Comparison of ENCODE assay signal across 13 cellular contexts in the genomic region with DNA sequence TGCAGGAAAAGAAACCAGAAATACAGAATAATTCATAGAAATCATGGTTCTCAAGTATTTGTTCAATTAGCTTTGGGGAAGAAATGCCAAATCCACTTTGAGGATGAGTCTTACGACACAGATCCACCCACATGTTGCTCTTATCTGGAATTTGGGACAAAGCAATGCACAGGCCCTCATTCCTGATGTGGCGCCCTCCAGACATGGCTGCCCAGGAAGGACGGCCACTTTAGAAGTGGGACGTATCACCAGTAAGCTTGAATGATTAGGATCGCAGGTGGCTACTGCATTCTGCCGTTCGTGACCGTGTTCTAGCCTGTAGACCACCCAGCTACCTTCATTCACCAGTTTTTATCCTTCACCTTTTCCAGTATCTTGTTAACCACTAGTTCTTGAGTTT. TPM values are rescaled to one million over a fixed set of nuclear protein-coding genes. Genes with fewer than 3 reads are reported as not detected.
DNase-seq lines count a peak whose midpoint lies in the region; ATAC-seq, FAIRE-seq and TF ChIP-seq lines count a peak whose summit lies in the region.
"Had no signal": no experiment of that assay in that cellular context is flagged by ENCODE, and none has a peak within 500 bp of the region (broad histone marks: within the 10 kb centered on the region; RNA-seq: fewer than 3 reads in every experiment).

No MANE protein-coding gene starts in this region.

- no peak for DNase-seq in activated CD4-positive, alpha-beta T cell treated with anti-CD3 and anti-CD28 coated beads, Interleukin-2, amount 10 ng/mL, durations not matched to agents 24 days and 14 days
- no peak for DNase-seq in activated CD4-positive, alpha-beta T cell treated with anti-CD3 and anti-CD28 coated beads for 48 hours
- DNase-seq in MM.1S (no peak), small intestine (no peak), midbrain (lab: John Stamatoyannopoulos, UW) (no peak), aorta (no peak)
- no peak for DNase-seq in activated naive CD8-positive, alpha-beta T cell treated with anti-CD3 and anti-CD28 coated beads for 36 hours
- DNase-seq: NCI-H82, SHP77, tibial artery had no signal

- peak overlapping the region; percentile 90 for H3K4me3 Mint-ChIP-seq in activated CD4-positive, alpha-beta T cell treated with anti-CD3 and anti-CD28 coated beads, Interleukin-2, amount 10 ng/mL, durations not matched to agents 24 days and 14 days
- peak overlapping the region; percentile 83 for H3K4me3 Mint-ChIP-seq in activated naive CD8-positive, alpha-beta T cell treated with anti-CD3 and anti-CD28 coated beads for 36 hours

- no peaks in the 10 kb centered on the region for H3K27me3 ChIP-seq in MM.1S (replicated peaks; ENCODE audit: insufficient read depth, low read length)
- H3K27me3 ChIP-seq in small intestine (ENCODE audit: control insufficient read depth in 2 of 2, insufficient read depth in 2 of 2, low read length in 2 of 2), result no peaks in the 10 kb centered on the region
- no peaks in the 10 kb centered on the region for H3K27me3 ChIP-seq in aorta (ENCODE audit: control insufficient read depth in 1 of 2, insufficient read depth in 2 of 2, low read length in 1 of 2)
- H3K27me3 ChIP-seq: esophagus muscularis mucosa, tibial artery had no signal

- TF ChIP-seq CTCF in MM.1S (IDR thresholded peaks at IDR 0.05; ENCODE audit: low read length), result no peak

- intact Hi-C loops in activated CD4-positive, alpha-beta T cell treated with anti-CD3 and anti-CD28 coated beads, Interleukin-2, amount 10 ng/mL, durations not matched to agents 24 days and 14 days (cut with micrococcal nuclease), result loop anchor here (1.0 kb wide), 1 partner anchor 33 kb away; the partner anchor contains the start of gene RCAN3
- intact Hi-C loops in aorta (cut with DNase I), result no loop called here

- no peak overlapping the region for H3K9ac ChIP-seq in MM.1S (ENCODE audit: low read length)

- ATAC-seq in GM21723 (IDR thresholded peaks at IDR 0.05; ENCODE audit: unreplicated experiment) (no peak), aorta (ENCODE audit: low FRiP score) (no peak)

- H2AFZ ChIP-seq in MM.1S (ENCODE audit: low read length), result no peak overlapping the region

- H3K27ac ChIP-seq in MM.1S (ENCODE audit: low read length), result no peak overlapping the region
- H3K27ac ChIP-seq in small intestine (ENCODE audit: low read depth in 1 of 2, low read length in 1 of 2), result peak overlapping the region; percentile 23 to 81
- no peak overlapping the region for H3K27ac ChIP-seq in aorta (ENCODE audit: low read depth in 1 of 2, low read length in 2 of 2)
- H3K27ac ChIP-seq: esophagus muscularis mucosa, tibial artery had no signal

- no peaks in the 10 kb centered on the region for H3K27me3 Mint-ChIP-seq in activated CD4-positive, alpha-beta T cell treated with anti-CD3 and anti-CD28 coated beads, Interleukin-2, amount 10 ng/mL, durations not matched to agents 24 days and 14 days
- H3K27me3 Mint-ChIP-seq in activated naive CD8-positive, alpha-beta T cell treated with anti-CD3 and anti-CD28 coated beads for 36 hours, result no peaks in the 10 kb centered on the region

- H3F3A ChIP-seq in MM.1S (ENCODE audit: insufficient read depth, low read length), result peaks cover 6% of the 10 kb centered on the region; the same call in 1 of the 2 replicates

- peaks cover 50% of the 10 kb centered on the region for H3K4me1 Mint-ChIP-seq in activated CD4-positive, alpha-beta T cell treated with anti-CD3 and anti-CD28 coated beads, Interleukin-2, amount 10 ng/mL, durations not matched to agents 24 days and 14 days
- H3K4me1 Mint-ChIP-seq in activated naive CD8-positive, alpha-beta T cell treated with anti-CD3 and anti-CD28 coated beads for 36 hours, result peaks cover 79% of the 10 kb centered on the region

- H3K4me2 ChIP-seq in MM.1S (ENCODE audit: low read depth, low read length), result peak overlapping the region; percentile 67; the same call in 1 of the 2 replicates

- H3K36me3 Mint-ChIP-seq in activated CD4-positive, alpha-beta T cell treated with anti-CD3 and anti-CD28 coated beads, Interleukin-2, amount 10 ng/mL, durations not matched to agents 24 days and 14 days (ENCODE audit: low read depth), result peaks cover 52% of the 10 kb centered on the region
- H3K36me3 Mint-ChIP-seq in activated naive CD8-positive, alpha-beta T cell treated with anti-CD3 and anti-CD28 coated beads for 36 hours, result peaks cover 69% of the 10 kb centered on the region

- H3K4me1 ChIP-seq in MM.1S (ENCODE audit: low read length), result peaks cover 2% of the 10 kb centered on the region; the same call in 1 of the 2 replicates
- H3K4me1 ChIP-seq in small intestine (ENCODE audit: control insufficient read depth in 2 of 2, insufficient read depth in 1 of 2, low read depth in 1 of 2, low read length in 1 of 2), result no peaks in the 10 kb centered on the region
- no peaks in the 10 kb centered on the region for H3K4me1 ChIP-seq in aorta (ENCODE audit: control insufficient read depth in 1 of 2, insufficient read depth in 2 of 2, low read length in 2 of 2)
- H3K4me1 ChIP-seq: esophagus muscularis mucosa, tibial artery had no signal

- H3K4me3 ChIP-seq in MM.1S (ENCODE audit: low read length) (no peak overlapping the region), small intestine (ENCODE audit: low read depth in 1 of 2, low read length in 2 of 2) (no peak overlapping the region), aorta (ENCODE audit: low read length in 2 of 2) (no peak overlapping the region)
- H3K4me3 ChIP-seq: tibial artery had no signal

- H3K27ac Mint-ChIP-seq in activated CD4-positive, alpha-beta T cell treated with anti-CD3 and anti-CD28 coated beads, Interleukin-2, amount 10 ng/mL, durations not matched to agents 24 days and 14 days, result peak overlapping the region; percentile 97
- peak overlapping the region; percentile 99 for H3K27ac Mint-ChIP-seq in activated naive CD8-positive, alpha-beta T cell treated with anti-CD3 and anti-CD28 coated beads for 36 hours

- H3K36me3 ChIP-seq in MM.1S (replicated peaks; ENCODE audit: insufficient read depth, low read length) (no peaks in the 10 kb centered on the region), small intestine (ENCODE audit: control insufficient read depth in 2 of 2, insufficient read depth in 2 of 2, low read length in 2 of 2) (no peaks in the 10 kb centered on the region), aorta (ENCODE audit: control insufficient read depth in 1 of 2, insufficient read depth in 2 of 2, low read length in 1 of 2) (no peaks in the 10 kb centered on the region)

- FAIRE-seq in small intestine (lab: Jason Lieb, UNC), result no peak
- FAIRE-seq: A204.1 had no signal

- H4K20me1 ChIP-seq in MM.1S (ENCODE audit: insufficient read depth, low read length), result no peaks in the 10 kb centered on the region

- H3K9me2 ChIP-seq in MM.1S (replicated peaks; ENCODE audit: insufficient read depth, low read length), result no peaks in the 10 kb centered on the region

- no peaks in the 10 kb centered on the region for H3K79me2 ChIP-seq in MM.1S (ENCODE audit: low read length)

- H3K9me3 ChIP-seq in MM.1S (replicated peaks; ENCODE audit: insufficient read depth, low read length) (no peaks in the 10 kb centered on the region), small intestine (ENCODE audit: control insufficient read depth, low read depth) (no peaks in the 10 kb centered on the region), aorta (ENCODE audit: control insufficient read depth, low read length) (no peaks in the 10 kb centered on the region)
- H3K9me3 ChIP-seq: esophagus muscularis mucosa, tibial artery had no signal

- no peaks in the 10 kb centered on the region for H3K9me3 Mint-ChIP-seq in activated CD4-positive, alpha-beta T cell treated with anti-CD3 and anti-CD28 coated beads, Interleukin-2, amount 10 ng/mL, durations not matched to agents 24 days and 14 days
- H3K9me3 Mint-ChIP-seq in activated naive CD8-positive, alpha-beta T cell treated with anti-CD3 and anti-CD28 coated beads for 36 hours, result peaks cover 7% of the 10 kb centered on the region

- WGBS in small intestine, 3 donors, result 78 to 84% (median 84%) methylated on average over 8 of the region's 8 CpGs
- WGBS in aorta, 2 donors, result 91% methylated on average over 8 of the region's 8 CpGs

RNA-seq across cellular contexts. Expression of gene NCMAP, which starts 20.1 kb away (rescaled TPM):
- total RNA-seq in activated CD4-positive, alpha-beta T cell treated with anti-CD3 and anti-CD28 coated beads, Interleukin-2, amount 10 ng/mL, durations not matched to agents 24 days and 14 days, result not detected in 2 replicates
- under 1 TPM; 0.16 to 0.21 TPM for total RNA-seq in activated naive CD8-positive, alpha-beta T cell treated with anti-CD3 and anti-CD28 coated beads for 36 hours
- polyA plus RNA-seq in small intestine (1 to 10 TPM in 2 of 3 donors, under 1 TPM in 1; 0.81 to 4.7 (median 1.3) TPM), aorta (under 1 TPM in 1 of 2 donors, not detected in 1; 0.25 TPM)
- total RNA-seq in aorta, result under 1 TPM; 0.62 to 0.81 TPM

RNA-seq across cellular contexts. Expression of gene RCAN3, which starts 33.1 kb away (rescaled TPM):
- total RNA-seq in activated CD4-positive, alpha-beta T cell treated with anti-CD3 and anti-CD28 coated beads, Interleukin-2, amount 10 ng/mL, durations not matched to agents 24 days and 14 days, result 31.2 and 31.6 TPM in 2 replicates
- total RNA-seq in activated naive CD8-positive, alpha-beta T cell treated with anti-CD3 and anti-CD28 coated beads for 36 hours, result 10 to 100 TPM; 67.2 to 67.7 TPM
- polyA plus RNA-seq in small intestine (1 to 10 TPM; 1.9 to 5.1 (median 3.4) TPM), aorta (1 to 10 TPM in 1 of 2 donors, under 1 TPM in 1; 0.84 to 2.4 TPM)
- 1 to 10 TPM; 3.8 to 4.8 TPM for total RNA-seq in aorta

Comparison
In these comparisons a context has a peak if more than half of its experiments do, and no peak if none do; other contexts are left out.
1. H3K27ac ChIP-seq: peak in small intestine (2 of 2); none in MM.1S (single experiment) and aorta (0 of 2).